Comparison of ENCODE assay signal across 1 cellular context in the genomic region with DNA sequence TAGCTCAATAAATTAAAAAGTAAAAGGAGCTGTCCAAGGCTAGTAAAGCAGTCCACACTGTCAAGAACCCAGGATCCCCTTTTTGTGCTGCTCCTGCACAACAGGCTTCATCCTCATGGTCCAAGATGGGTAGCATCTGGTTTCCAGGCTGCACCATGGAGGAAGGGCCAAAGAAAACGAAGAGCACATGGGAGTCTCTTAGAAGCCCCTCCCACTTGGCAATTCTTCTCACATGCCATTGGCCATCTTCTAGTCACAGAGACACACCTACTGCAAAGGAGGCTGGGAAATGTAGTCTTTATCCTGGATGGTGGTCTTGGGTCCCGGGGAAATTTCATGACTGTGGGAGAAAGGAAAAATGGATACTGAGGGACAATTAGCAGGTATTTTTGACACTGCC.
TF ChIP-seq lines count a peak whose summit lies in the region.

No MANE protein-coding gene starts in this region.

TF ChIP-seq in SK-N-SH, 30 proteins besides CTCF, POLR2A, EP300 and RAD21 (continued from another document):
- TF ChIP-seq ELF1 (IDR thresholded peaks at IDR 0.05): no peak
